21 cellular contexts compared by ENCODE assay signal in the genomic region with DNA sequence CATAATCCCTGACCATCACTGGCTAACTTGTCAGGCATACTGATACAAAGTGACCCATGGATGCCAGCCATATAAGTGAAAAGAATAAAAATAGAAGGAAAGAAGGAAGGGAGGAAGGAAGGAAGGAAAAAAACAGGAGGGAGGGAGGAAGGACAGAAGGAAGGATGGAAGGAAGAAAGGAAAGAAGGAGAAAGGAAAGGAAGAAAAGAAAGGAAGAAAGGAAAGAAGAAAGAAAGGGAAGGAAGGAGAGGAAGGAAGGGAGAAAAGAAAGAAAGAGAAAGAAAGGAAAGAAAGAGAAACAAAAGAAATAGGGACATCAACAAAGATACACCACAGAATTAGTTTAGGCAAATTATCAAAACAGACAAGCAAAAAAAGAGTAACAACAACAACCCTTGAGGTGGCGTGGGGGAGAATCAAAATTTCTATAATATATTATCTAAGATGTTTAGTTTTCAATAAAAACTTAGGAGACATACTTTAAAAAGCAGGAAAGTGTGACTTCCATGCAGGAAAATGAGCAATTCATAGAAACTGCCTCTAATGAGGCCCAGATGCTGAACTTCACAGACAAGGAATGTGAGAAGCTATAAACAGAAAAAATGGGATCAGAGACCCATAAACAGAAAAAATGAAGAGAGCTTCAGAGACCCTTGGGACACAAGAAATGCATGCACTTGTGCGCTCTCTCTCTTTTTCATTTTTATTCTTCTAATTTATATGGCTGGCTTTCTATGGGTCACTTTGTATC.
"Had no signal": no experiment of that assay in that cellular context is flagged by ENCODE, and none has a peak within 500 bp of the region (broad histone marks: within the 10 kb centered on the region; RNA-seq: fewer than 3 reads in every experiment).

No MANE protein-coding gene starts in this region.

- ATAC-seq: heart right ventricle; natural killer cell; stimulated activated effector memory CD8-positive, alpha-beta T cell treated with anti-CD3 and anti-CD28 coated beads, Interleukin-12 subunit alpha, Interleukin-12 subunit beta, amount 100 ng/mL, for 72 hours; stimulated activated naive CD8-positive, alpha-beta T cell treated with anti-CD3 and anti-CD28 coated beads, Interleukin-15, Interleukin-2, amounts not matched to agents 100 U/mL and 50 U/mL, for 24 hours had no signal

- H3K27me3 ChIP-seq: heart right ventricle, ovary, right atrium auricular region, suprapubic skin, upper lobe of left lung, vagina had no signal

- H3K9me3 ChIP-seq: esophagus squamous epithelium, ovary, tibial artery, upper lobe of left lung, vagina had no signal

- FAIRE-seq: islet of Langerhans, small intestine had no signal

- H3K4me3 ChIP-seq: esophagus squamous epithelium, heart right ventricle, ovary, right atrium auricular region, suprapubic skin, tibial artery, upper lobe of left lung, vagina had no signal

- DNase-seq: effector memory CD4-positive, alpha-beta T cell; esophagus squamous epithelium; foreskin melanocyte; heart right ventricle; hypothalamus; kidney glomerular epithelial cell; mammary epithelial cell; natural killer cell; ovary; small intestine; stimulated activated CD4-positive, alpha-beta T cell treated with anti-CD3 and anti-CD28 coated beads, Interleukin-12 subunit alpha, Interleukin-12 subunit beta, amount 100 ng/mL, for 4 hours; stimulated activated CD4-positive, alpha-beta T cell treated with anti-CD3 and anti-CD28 coated beads, Interleukin-2, amount 100 ng/mL, for 48 hours; stimulated activated CD8-positive, alpha-beta memory T cell treated with anti-CD3 and anti-CD28 coated beads, Interleukin-4, amount 100 ng/mL, for 48 hours; stimulated activated naive CD8-positive, alpha-beta T cell treated with anti-CD3 and anti-CD28 coated beads, Interleukin-15, Interleukin-2, amounts not matched to agents 100 U/mL and 50 U/mL, for 24 hours; tibial artery; upper lobe of left lung had no signal

- H3K4me1 ChIP-seq: esophagus squamous epithelium, right atrium auricular region, upper lobe of left lung, vagina had no signal

- H3K36me3 ChIP-seq: esophagus squamous epithelium, heart right ventricle, ovary, right atrium auricular region, suprapubic skin, tibial artery, upper lobe of left lung, vagina had no signal
